Comparison of ENCODE assay signal across 1 cellular context in genomic region chr7:155299539-155300202, GRCh38.
TF ChIP-seq lines count a peak whose summit lies in the region.

No MANE protein-coding gene starts in this region.

TF ChIP-seq in GM23338, 12 proteins besides CTCF, POLR2A, EP300 and RAD21 (continued from another document):
- TF ChIP-seq REST (IDR thresholded peaks at IDR 0.05; ENCODE audit: unreplicated experiment) (no peak), ETS1 (IDR thresholded peaks at IDR 0.05) (no peak), JUNB (IDR thresholded peaks at IDR 0.05; ENCODE audit: unreplicated experiment) (no peak), STAT1 (IDR thresholded peaks at IDR 0.05; ENCODE audit: unreplicated experiment) (no peak), EZH2phosphoT487 (IDR thresholded peaks at IDR 0.05; ENCODE audit: unreplicated experiment) (no peak)
